4 cellular contexts compared by ENCODE assay signal in the genomic region with DNA sequence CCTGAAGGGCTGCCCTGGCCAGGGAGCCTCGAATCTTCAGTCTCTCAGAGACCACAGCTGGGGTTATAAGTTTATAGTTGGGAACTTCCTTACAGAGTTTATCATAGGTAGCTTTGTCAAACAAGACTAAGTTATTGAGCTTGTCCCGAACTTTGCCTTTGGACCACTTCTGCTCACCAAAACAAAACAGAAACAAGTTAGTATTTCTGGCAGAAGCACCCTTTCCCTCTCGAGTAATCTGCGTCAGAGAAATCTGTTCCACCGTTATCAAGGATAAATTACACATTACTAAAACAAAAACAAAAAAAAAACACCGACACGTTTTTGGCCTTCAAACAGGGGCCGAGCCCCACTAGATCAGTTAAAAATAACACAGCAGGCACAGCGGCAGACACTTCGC. TPM values are rescaled to one million over a fixed set of nuclear protein-coding genes. Genes with fewer than 3 reads are reported as not detected.
DNase-seq lines count a peak whose midpoint lies in the region; ATAC-seq, FAIRE-seq and TF ChIP-seq lines count a peak whose summit lies in the region.
"Not testable (repeated sequence)": the region's sequence is repeated elsewhere in the genome, so short reads cannot be mapped to it uniquely, and the experiment has no call there.

No MANE protein-coding gene starts in this region.

- TF ChIP-seq EP300 in K562 (IDR thresholded peaks at IDR 0.05; ENCODE audit: low read length): not testable (repeated sequence)

- TF ChIP-seq POLR2A in K562 (conservative IDR thresholded peaks at IDR 0.05): not testable (repeated sequence)

- under 1% methylated on average over 10 of the region's 10 CpGs for WGBS in K562 (ENCODE audit: insufficient coverage, low coverage, missing lambda C conversion rate)

- not testable (repeated sequence) for TF ChIP-seq CTCF in K562 (IDR thresholded peaks at IDR 0.05 in 2 of 3, conservative IDR thresholded peaks at IDR 0.05 in 1 of 3; ENCODE audit: insufficient read depth in 2 of 3, low read depth in 1 of 3, low read length in 3 of 3); left lung (IDR thresholded peaks at IDR 0.05)

- not testable (repeated sequence) for FAIRE-seq in K562 (lab: Jason Lieb, UNC)

- not testable (repeated sequence) for H3K9me1 ChIP-seq in K562 (ENCODE audit: control insufficient read depth, insufficient read depth, low read length)

- not testable (repeated sequence) for H2AFZ ChIP-seq in K562 (ENCODE audit: low read depth, low read length)

- H3K4me1 ChIP-seq in K562 (replicated peaks in 1 of 2; ENCODE audit: control insufficient read depth in 2 of 2, insufficient read depth in 2 of 2, low read length in 2 of 2): peaks cover 8 to 12% of the 10 kb centered on the region in 2 experiments; a peak in 4 of 5 replicates
- peaks cover 18 to 53% of the 10 kb centered on the region in 2 donors for H3K4me1 ChIP-seq in left lung
- peaks cover 8 to 39% (median 30%) of the 10 kb centered on the region in 5 donors for H3K4me1 ChIP-seq in subcutaneous abdominal adipose tissue (ENCODE audit: control insufficient read depth in 5 of 5, insufficient read depth in 5 of 5, low read length in 5 of 5)

- POLR2A ChIA-PET in K562 (lab: Yijun Ruan, JAX): interaction anchor here (1.0 to 4.2 kb wide), 5 partner anchors 15 to 227 kb away, joined by 3 to 22 read pairs (median 3); no protein-coding TSS in a partner anchor

- not testable (repeated sequence) for H3K9me3 ChIP-seq in K562 (replicated peaks; ENCODE audit: control insufficient read depth, insufficient read depth, low read depth, low read length); left lung; subcutaneous abdominal adipose tissue (ENCODE audit: control insufficient read depth in 5 of 5, low read length in 5 of 5)

- TF ChIP-seq RAD21 in K562 (CRISPR knock-in tag; conservative IDR thresholded peaks at IDR 0.05 in 1 of 2, IDR thresholded peaks at IDR 0.05 in 1 of 2): not testable (repeated sequence)

- in situ Hi-C loops in K562 (cut with MboI): not testable (repeated sequence)

- not testable (repeated sequence) for H4K20me1 ChIP-seq in K562 (replicated peaks; ENCODE audit: control insufficient read depth, insufficient read depth, low read length)

- DNase-seq in Jurkat, Clone E6-1 (ENCODE audit: low read depth, low spot score); left lung: not testable (repeated sequence)
- DNase-seq in K562 (ENCODE audit: extremely low read depth in 1 of 4, low spot score in 3 of 4): peak in 1 of 4 experiments; percentile 13

- H3K36me3 ChIP-seq in K562 (ENCODE audit: control insufficient read depth, insufficient read depth, low read length) (peaks cover 78% of the 10 kb centered on the region), left lung (peaks cover 4 to 59% of the 10 kb centered on the region in 2 donors), subcutaneous abdominal adipose tissue (ENCODE audit: control insufficient read depth in 5 of 5, insufficient read depth in 5 of 5, low read length in 5 of 5) (peaks cover 25 to 52% (median 44%) of the 10 kb centered on the region in 5 donors)

- BruUV-seq in K562 (replicated peaks; lab: Mats Ljungman, UMichigan): not testable (repeated sequence)

- H3K27ac ChIP-seq in K562 (ENCODE audit: extremely low read depth, low read depth, low read length): peak overlapping the region; percentile 97
- peak overlapping the region in 1 of 2 donors; percentile 97 for H3K27ac ChIP-seq in left lung
- peak overlapping the region; percentile 94 for H3K27ac ChIP-seq in subcutaneous abdominal adipose tissue (ENCODE audit: low read depth, low read length)

- peak overlapping the region; percentile 98 for H3K4me2 ChIP-seq in K562 (ENCODE audit: insufficient read depth, low read length)

- peak overlapping the region; percentile 95 to 100 for H3K9ac ChIP-seq in K562 (ENCODE audit: insufficient read depth in 1 of 2, low read depth in 2 of 2, low read length in 2 of 2)
- peak overlapping the region; percentile 77 to 97 (median 96) for H3K9ac ChIP-seq in subcutaneous abdominal adipose tissue (ENCODE audit: low read length in 5 of 5)

- intact Hi-C loops in K562 (cut with micrococcal nuclease): loop anchor here (5.0 kb wide), 2 partner anchors 70 to 85 kb away; a partner anchor contains a TSS
- intact Hi-C loops in left lung (cut with DNase I): not testable (repeated sequence)

- H3K4me3 ChIP-seq in Jurkat, Clone E6-1 (ENCODE audit: low read length): peak overlapping the region; percentile 79
- H3K4me3 ChIP-seq in K562: peak overlapping the region; percentile 99
- H3K4me3 ChIP-seq in left lung: peak overlapping the region; percentile 68 to 76
- H3K4me3 ChIP-seq in subcutaneous abdominal adipose tissue (ENCODE audit: low read depth in 1 of 5, low read length in 5 of 5): peak overlapping the region; percentile 98 to 100 (median 99)

- not testable (repeated sequence) for ATAC-seq in K562, left lung

- CTCF ChIA-PET in K562 (lab: Yijun Ruan, JAX; ENCODE audit: low intra/inter-chr PET ratio): not testable (repeated sequence)

- H3K27me3 ChIP-seq in K562 (ENCODE audit: control insufficient read depth in 2 of 2, insufficient read depth in 2 of 2, low read length in 2 of 2); left lung; subcutaneous abdominal adipose tissue (ENCODE audit: control insufficient read depth in 5 of 5, insufficient read depth in 4 of 5, low read length in 5 of 5): not testable (repeated sequence)

- peaks cover 64% of the 10 kb centered on the region for H3K79me2 ChIP-seq in K562 (ENCODE audit: control insufficient read depth, insufficient read depth, low read length)

RNA-seq across cellular contexts. Expression of a gene that starts 0.8 kb away (rescaled TPM):
- 3,780 TPM for polyA plus RNA-seq in Jurkat, Clone E6-1 (2012; ENCODE audit: insufficient read depth, insufficient read length)
- total RNA-seq in K562 (2011; cell fraction: chromatin; rRNA removed; ENCODE audit: low replicate concordance): 136 and 201 TPM in 2 replicates
- total RNA-seq in K562 (2011; cell fraction: nucleolus; rRNA removed): 166 and 168 TPM in 2 replicates
- 272 and 420 TPM in 2 replicates for total RNA-seq in K562 (2011; cell fraction: nucleoplasm; rRNA removed)
- 1,122 and 1,723 TPM in 2 replicates for total RNA-seq in K562 (2014; rRNA removed)
- total RNA-seq in K562 (2014; rRNA removed; fragmentation: Illumina TruSeq; extraction: Trizol): 2,419 and 2,437 TPM in 2 replicates
- 2,472 and 2,755 TPM in 2 replicates for total RNA-seq in K562 (2015; rRNA removed; fragmentation: Illumina TruSeq; extraction: Trizol)
- 1,553 and 1,702 TPM in 2 replicates for total RNA-seq in K562 (2021)
- 1,393 and 1,573 TPM in 2 replicates for polyA plus RNA-seq in K562 (2011; rRNA removed)
- 686 and 1,751 TPM in 2 replicates for polyA plus RNA-seq in K562 (2011; cell fraction: cytosol; rRNA removed)
- polyA plus RNA-seq in K562 (2011; cell fraction: nucleus; rRNA removed): 283 and 578 TPM in 2 replicates
- polyA plus RNA-seq in K562 (2012): 1,761 and 1,841 TPM in 2 replicates
- polyA plus RNA-seq in K562 (2014; fragmentation: Illumina TruSeq; extraction: Trizol): 2,166 and 3,143 TPM in 2 replicates
- 1,000 to 10,000 TPM; 2,471 to 2,886 TPM for polyA plus RNA-seq in K562 (2014; fragmentation: Nextera tagmentation; extraction: Ambion mirVana)
- polyA plus RNA-seq in K562 (2014; rRNA removed): 2,239 and 5,486 TPM in 2 replicates
- 428 and 580 TPM in 2 replicates for polyA minus RNA-seq in K562 (2011; rRNA and poly(A)+ RNA removed)
- polyA minus RNA-seq in K562 (2011; cell fraction: cytosol; rRNA and poly(A)+ RNA removed): 641 and 694 TPM in 2 replicates
- polyA minus RNA-seq in K562 (2011; cell fraction: nucleus; rRNA and poly(A)+ RNA removed): 60.3 and 141 TPM in 2 replicates
- 100 to 1,000 TPM; 786 to 872 TPM for total RNA-seq in left lung

RNA-seq across cellular contexts. Expression of a gene that starts 1.2 kb away (rescaled TPM):
- polyA plus RNA-seq in Jurkat, Clone E6-1 (2012; ENCODE audit: insufficient read depth, insufficient read length): 120 TPM
- total RNA-seq in K562 (2011; cell fraction: chromatin; rRNA removed; ENCODE audit: low replicate concordance): 76.0 and 138 TPM in 2 replicates
- total RNA-seq in K562 (2011; cell fraction: nucleolus; rRNA removed): 134 and 149 TPM in 2 replicates
- 122 and 136 TPM in 2 replicates for total RNA-seq in K562 (2011; cell fraction: nucleoplasm; rRNA removed)
- total RNA-seq in K562 (2014; rRNA removed): 132 and 142 TPM in 2 replicates
- 142 and 147 TPM in 2 replicates for total RNA-seq in K562 (2014; rRNA removed; fragmentation: Illumina TruSeq; extraction: Trizol)
- 137 and 139 TPM in 2 replicates for total RNA-seq in K562 (2015; rRNA removed; fragmentation: Illumina TruSeq; extraction: Trizol)
- 139 TPM in 2 replicates for total RNA-seq in K562 (2021)
- 205 and 232 TPM in 2 replicates for polyA plus RNA-seq in K562 (2011; rRNA removed)
- 349 and 363 TPM in 2 replicates for polyA plus RNA-seq in K562 (2011; cell fraction: cytosol; rRNA removed)
- polyA plus RNA-seq in K562 (2011; cell fraction: nucleus; rRNA removed): 108 and 126 TPM in 2 replicates
- polyA plus RNA-seq in K562 (2012): 139 and 188 TPM in 2 replicates
- 121 and 127 TPM in 2 replicates for polyA plus RNA-seq in K562 (2014; fragmentation: Illumina TruSeq; extraction: Trizol)
- 100 to 1,000 TPM; 455 to 524 TPM for polyA plus RNA-seq in K562 (2014; fragmentation: Nextera tagmentation; extraction: Ambion mirVana)
- 152 and 159 TPM in 2 replicates for polyA plus RNA-seq in K562 (2014; rRNA removed)
- polyA minus RNA-seq in K562 (2011; rRNA and poly(A)+ RNA removed): 121 and 192 TPM in 2 replicates
- polyA minus RNA-seq in K562 (2011; cell fraction: cytosol; rRNA and poly(A)+ RNA removed): 33.1 and 51.2 TPM in 2 replicates
- 44.2 and 59.3 TPM in 2 replicates for polyA minus RNA-seq in K562 (2011; cell fraction: nucleus; rRNA and poly(A)+ RNA removed)
- total RNA-seq in left lung: 10 to 100 TPM; 57.1 to 66.3 TPM

RNA-seq across cellular contexts. Expression of a gene that starts 13.3 kb away (rescaled TPM):
- polyA plus RNA-seq in Jurkat, Clone E6-1 (2012; ENCODE audit: insufficient read depth, insufficient read length): 0.69 TPM
- total RNA-seq in K562 (2011; cell fraction: chromatin; rRNA removed; ENCODE audit: low replicate concordance): 93.5 and 200 TPM in 2 replicates
- total RNA-seq in K562 (2011; cell fraction: nucleolus; rRNA removed): 179 and 193 TPM in 2 replicates
- total RNA-seq in K562 (2011; cell fraction: nucleoplasm; rRNA removed): 133 and 149 TPM in 2 replicates
- total RNA-seq in K562 (2014; rRNA removed): 27.9 and 34.1 TPM in 2 replicates
- total RNA-seq in K562 (2014; rRNA removed; fragmentation: Illumina TruSeq; extraction: Trizol): 34.5 and 35.7 TPM in 2 replicates
- total RNA-seq in K562 (2015; rRNA removed; fragmentation: Illumina TruSeq; extraction: Trizol): 27.9 and 28.2 TPM in 2 replicates
- total RNA-seq in K562 (2021): 48.8 and 49.8 TPM in 2 replicates
- polyA plus RNA-seq in K562 (2011; rRNA removed): 73.9 and 87.9 TPM in 2 replicates
- polyA plus RNA-seq in K562 (2011; cell fraction: cytosol; rRNA removed): 125 and 133 TPM in 2 replicates
- polyA plus RNA-seq in K562 (2011; cell fraction: nucleus; rRNA removed): 272 and 287 TPM in 2 replicates
- polyA plus RNA-seq in K562 (2012): 36.4 and 40.1 TPM in 2 replicates
- polyA plus RNA-seq in K562 (2014; fragmentation: Illumina TruSeq; extraction: Trizol): 54.6 and 55.2 TPM in 2 replicates
- polyA plus RNA-seq in K562 (2014; fragmentation: Nextera tagmentation; extraction: Ambion mirVana): 10 to 100 TPM; 24.7 to 40.7 TPM
- 54.6 and 55.0 TPM in 2 replicates for polyA plus RNA-seq in K562 (2014; rRNA removed)
- polyA minus RNA-seq in K562 (2011; rRNA and poly(A)+ RNA removed): 95.1 and 110 TPM in 2 replicates
- 31.7 and 35.4 TPM in 2 replicates for polyA minus RNA-seq in K562 (2011; cell fraction: cytosol; rRNA and poly(A)+ RNA removed)
- 44.6 and 66.4 TPM in 2 replicates for polyA minus RNA-seq in K562 (2011; cell fraction: nucleus; rRNA and poly(A)+ RNA removed)
- total RNA-seq in left lung: 10 to 100 TPM; 17.8 to 19.8 TPM

RNA-seq across cellular contexts. Expression of a gene that starts 19.4 kb away (rescaled TPM):
- polyA plus RNA-seq in Jurkat, Clone E6-1 (2012; ENCODE audit: insufficient read depth, insufficient read length): 19.2 TPM
- total RNA-seq in K562 (2011; cell fraction: chromatin; rRNA removed; ENCODE audit: low replicate concordance): 107 and 143 TPM in 2 replicates
- 70.5 and 71.8 TPM in 2 replicates for total RNA-seq in K562 (2011; cell fraction: nucleolus; rRNA removed)
- total RNA-seq in K562 (2011; cell fraction: nucleoplasm; rRNA removed): 96.7 and 121 TPM in 2 replicates
- 15.3 and 16.0 TPM in 2 replicates for total RNA-seq in K562 (2014; rRNA removed)
- 13.9 and 15.1 TPM in 2 replicates for total RNA-seq in K562 (2014; rRNA removed; fragmentation: Illumina TruSeq; extraction: Trizol)
- 16.2 and 16.9 TPM in 2 replicates for total RNA-seq in K562 (2015; rRNA removed; fragmentation: Illumina TruSeq; extraction: Trizol)
- total RNA-seq in K562 (2021): 12.4 and 13.5 TPM in 2 replicates
- 13.4 and 13.7 TPM in 2 replicates for polyA plus RNA-seq in K562 (2011; rRNA removed)
- 3.3 and 3.9 TPM in 2 replicates for polyA plus RNA-seq in K562 (2011; cell fraction: cytosol; rRNA removed)
- 35.3 and 40.2 TPM in 2 replicates for polyA plus RNA-seq in K562 (2011; cell fraction: nucleus; rRNA removed)
- polyA plus RNA-seq in K562 (2012): 7.1 and 9.9 TPM in 2 replicates
- 8.9 and 9.7 TPM in 2 replicates for polyA plus RNA-seq in K562 (2014; fragmentation: Illumina TruSeq; extraction: Trizol)
- 1 to 10 TPM; 2.4 to 4.5 TPM for polyA plus RNA-seq in K562 (2014; fragmentation: Nextera tagmentation; extraction: Ambion mirVana)
- polyA plus RNA-seq in K562 (2014; rRNA removed): 21.9 and 25.5 TPM in 2 replicates
- polyA minus RNA-seq in K562 (2011; rRNA and poly(A)+ RNA removed): 20.5 and 20.8 TPM in 2 replicates
- 3.7 and 4.3 TPM in 2 replicates for polyA minus RNA-seq in K562 (2011; cell fraction: cytosol; rRNA and poly(A)+ RNA removed)
- polyA minus RNA-seq in K562 (2011; cell fraction: nucleus; rRNA and poly(A)+ RNA removed): 26.1 and 29.3 TPM in 2 replicates
- 10 to 100 TPM; 34.5 to 53.0 TPM for total RNA-seq in left lung

RNA-seq across cellular contexts. Expression of a gene that starts 39.6 kb away (rescaled TPM):
- 84.2 TPM for polyA plus RNA-seq in Jurkat, Clone E6-1 (2012; ENCODE audit: insufficient read depth, insufficient read length)
- total RNA-seq in K562 (2011; cell fraction: chromatin; rRNA removed; ENCODE audit: low replicate concordance): 358 and 605 TPM in 2 replicates
- 442 and 449 TPM in 2 replicates for total RNA-seq in K562 (2011; cell fraction: nucleolus; rRNA removed)
- 467 and 490 TPM in 2 replicates for total RNA-seq in K562 (2011; cell fraction: nucleoplasm; rRNA removed)
- total RNA-seq in K562 (2014; rRNA removed) (128 and 132 TPM in 2 replicates), K562 (2014; rRNA removed; fragmentation: Illumina TruSeq; extraction: Trizol) (95.2 and 104 TPM in 2 replicates), K562 (2015; rRNA removed; fragmentation: Illumina TruSeq; extraction: Trizol) (124 and 125 TPM in 2 replicates), K562 (2021) (193 and 197 TPM in 2 replicates), left lung (100 to 1,000 TPM; 147 to 272 TPM)
- polyA plus RNA-seq in K562 (2011; rRNA removed) (159 and 196 TPM in 2 replicates), K562 (2014; fragmentation: Illumina TruSeq; extraction: Trizol) (180 and 197 TPM in 2 replicates), K562 (2014; fragmentation: Nextera tagmentation; extraction: Ambion mirVana) (10 to 100 TPM; 19.5 to 46.2 TPM), K562 (2014; rRNA removed) (145 and 151 TPM in 2 replicates)
- 195 and 205 TPM in 2 replicates for polyA plus RNA-seq in K562 (2011; cell fraction: cytosol; rRNA removed)
- polyA plus RNA-seq in K562 (2011; cell fraction: nucleus; rRNA removed): 158 and 198 TPM in 2 replicates
- 135 and 352 TPM in 2 replicates for polyA plus RNA-seq in K562 (2012)
- polyA minus RNA-seq in K562 (2011; rRNA and poly(A)+ RNA removed): 167 and 177 TPM in 2 replicates
- polyA minus RNA-seq in K562 (2011; cell fraction: cytosol; rRNA and poly(A)+ RNA removed): 92.7 and 93.6 TPM in 2 replicates
- 42.5 and 79.6 TPM in 2 replicates for polyA minus RNA-seq in K562 (2011; cell fraction: nucleus; rRNA and poly(A)+ RNA removed)
